ENCODE assay signal across 8 cellular contexts in the genomic region with DNA sequence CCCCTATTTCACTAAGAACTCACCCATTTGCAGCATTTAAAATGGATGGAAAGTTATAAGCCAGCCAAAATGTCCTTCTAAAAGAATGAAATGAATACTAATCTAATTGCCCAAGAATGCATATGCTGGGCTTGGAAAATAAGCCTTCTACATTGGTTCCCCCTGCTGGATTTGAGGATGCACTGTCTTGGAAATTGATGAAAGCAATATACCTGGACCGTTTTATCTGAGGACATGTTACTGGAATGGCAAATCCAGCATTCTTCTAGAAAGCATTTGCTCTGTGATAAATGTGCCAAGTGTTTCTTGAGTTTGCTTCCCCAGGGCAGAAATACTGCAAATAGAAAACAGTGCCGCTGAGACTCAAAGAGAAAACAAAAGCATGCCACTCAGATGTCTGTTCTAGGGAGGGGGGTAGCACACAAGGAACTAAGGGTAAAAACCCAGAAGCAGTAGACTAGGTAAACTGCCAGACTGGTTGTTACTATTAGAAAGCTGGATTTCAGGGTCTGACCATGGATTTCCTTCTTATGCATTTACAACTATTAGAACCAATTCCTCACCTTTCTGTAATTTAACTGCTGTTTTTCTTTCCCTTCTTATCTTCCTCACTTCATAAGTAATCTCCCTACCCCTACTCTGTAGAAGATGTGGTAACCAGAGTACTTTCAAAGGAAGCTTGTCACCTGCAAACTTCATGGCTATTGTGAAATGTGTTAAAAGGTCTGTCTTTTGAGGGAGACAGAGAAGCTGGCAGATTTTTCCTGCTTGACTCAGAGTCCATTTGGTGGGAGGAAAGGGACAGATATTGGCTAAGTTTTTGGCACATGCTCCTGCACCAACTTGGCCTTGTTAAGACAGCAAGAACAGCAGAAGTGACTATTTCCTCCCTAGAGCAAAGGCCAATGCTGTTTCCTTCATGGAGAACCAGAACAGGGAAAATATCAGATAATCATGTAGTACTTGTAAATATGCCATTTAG.
A peak's percentile ranks its signal among the peaks of the same experiment; 100 is the strongest.
DNase-seq lines count a peak whose midpoint lies in the region; ATAC-seq and TF ChIP-seq lines count a peak whose summit lies in the region.

No MANE protein-coding gene starts in this region.

- H3K27me3 Mint-ChIP-seq in stimulated activated memory B cell treated with anti-CD40 and anti-IgM and Interleukin-4, amounts not matched to agents 10 μg/mL and 1 μg/mL and 100 μg/mL, for 72 hours, result no peaks in the 10 kb centered on the region

- H3K4me3 ChIP-seq in AG10803 (ENCODE audit: low read length), result no peak overlapping the region

- H3K4me3 Mint-ChIP-seq in stimulated activated memory B cell treated with anti-CD40 and anti-IgM and Interleukin-4, amounts not matched to agents 10 μg/mL and 1 μg/mL and 100 μg/mL, for 72 hours, result no peak overlapping the region

- no peak for ATAC-seq in stimulated activated memory B cell treated with anti-CD40 and anti-IgM and Interleukin-4, amounts not matched to agents 10 μg/mL and 1 μg/mL and 100 μg/mL, for 72 hours
- ATAC-seq in GM18868 (IDR thresholded peaks at IDR 0.05; ENCODE audit: unreplicated experiment), result no peak
- no peak for ATAC-seq in HG02981 (IDR thresholded peaks at IDR 0.05; ENCODE audit: unreplicated experiment)

- peaks cover 12% of the 10 kb centered on the region for H3K4me1 Mint-ChIP-seq in stimulated activated memory B cell treated with anti-CD40 and anti-IgM and Interleukin-4, amounts not matched to agents 10 μg/mL and 1 μg/mL and 100 μg/mL, for 72 hours

- peak; percentile 50 for DNase-seq in AG10803 (ENCODE audit: low read depth)
- peak; percentile 54 for DNase-seq in HT1080 (ENCODE audit: low read depth)
- DNase-seq in SHP77 treated with DMSO at 0.1 percent for 48 hours (lab: John Stamatoyannopoulos, UW), result peak; percentile 42
- peak; percentile 47 for DNase-seq in globus pallidus (ENCODE audit: low spot score)
- DNase-seq in UCSD-AML1 (lab: John Stamatoyannopoulos, UW; ENCODE audit: unreplicated experiment), result no peak

- H3K36me3 Mint-ChIP-seq in stimulated activated memory B cell treated with anti-CD40 and anti-IgM and Interleukin-4, amounts not matched to agents 10 μg/mL and 1 μg/mL and 100 μg/mL, for 72 hours, result peaks cover 12% of the 10 kb centered on the region

- H3K27ac Mint-ChIP-seq in stimulated activated memory B cell treated with anti-CD40 and anti-IgM and Interleukin-4, amounts not matched to agents 10 μg/mL and 1 μg/mL and 100 μg/mL, for 72 hours, result peak overlapping the region; percentile 72

- peak; percentile 69 for TF ChIP-seq CTCF in AG10803 (conservative IDR thresholded peaks at IDR 0.05; ENCODE audit: low read length)

- H3K9me3 Mint-ChIP-seq in stimulated activated memory B cell treated with anti-CD40 and anti-IgM and Interleukin-4, amounts not matched to agents 10 μg/mL and 1 μg/mL and 100 μg/mL, for 72 hours, result no peaks in the 10 kb centered on the region
